In genomic region chr21:46199436-46200373, GRCh38 we compare ENCODE assay signal across 18 cellular contexts. TPM values are rescaled to one million over a fixed set of nuclear protein-coding genes. Genes with fewer than 3 reads are reported as not detected.
DNase-seq lines count a peak whose midpoint lies in the region; ATAC-seq and TF ChIP-seq lines count a peak whose summit lies in the region.
"Had no signal": no experiment of that assay in that cellular context is flagged by ENCODE, and none has a peak within 500 bp of the region (broad histone marks: within the 10 kb centered on the region; RNA-seq: fewer than 3 reads in every experiment).

No MANE protein-coding gene starts in this region.

- H3K9me3 ChIP-seq in OCI-LY7 (ENCODE audit: low read length): no peaks in the 10 kb centered on the region
- no peaks in the 10 kb centered on the region for H3K9me3 ChIP-seq in mesenchymal stem cell (ENCODE audit: control insufficient read depth, low read length)

- H3K4me2 ChIP-seq in OCI-LY7 (ENCODE audit: low read length) (no peak overlapping the region), mesenchymal stem cell (ENCODE audit: low read length, poor library complexity, severe bottlenecking) (no peak overlapping the region)
- H3K4me2 ChIP-seq: BLaER1 had no signal

- H3K79me1 ChIP-seq in mesenchymal stem cell (replicated peaks; ENCODE audit: low read length, poor library complexity, severe bottlenecking): peaks cover 12% of the 10 kb centered on the region

- H4K20me1 ChIP-seq in OCI-LY7 (ENCODE audit: insufficient read depth, low read length): no peaks in the 10 kb centered on the region
- H4K20me1 ChIP-seq: BLaER1 had no signal

- peak overlapping the region in 1 of 2 experiments; percentile 4 for H3K18ac ChIP-seq in mesenchymal stem cell (ENCODE audit: low read depth in 1 of 2, low read length in 2 of 2)

- no peak overlapping the region for H3K23ac ChIP-seq in mesenchymal stem cell (ENCODE audit: low read length in 2 of 2)

- peaks cover 15% of the 10 kb centered on the region for H3K4me1 Mint-ChIP-seq in glutamatergic neuron (ENCODE audit: low read depth, unreplicated experiment)
- H3K4me1 Mint-ChIP-seq: CD4-positive, alpha-beta memory T cell had no signal

- H3K27me3 Mint-ChIP-seq in glutamatergic neuron (ENCODE audit: unreplicated experiment): peaks cover 8% of the 10 kb centered on the region
- H3K27me3 Mint-ChIP-seq: CD4-positive, alpha-beta memory T cell had no signal

- H3K4ac ChIP-seq in mesenchymal stem cell (ENCODE audit: low read depth in 1 of 2, low read length in 2 of 2): no peak overlapping the region

- CTCF ChIA-PET in OCI-LY7 (lab: Charles Lee; ENCODE audit: unreplicated experiment): no interaction called here

- H4K91ac ChIP-seq in mesenchymal stem cell (ENCODE audit: low read length): no peak overlapping the region

- DNase-seq in ELR (ENCODE audit: low read depth): peak; percentile 31
- no peak for DNase-seq in OCI-LY7 (ENCODE audit: low spot score)
- no peak for DNase-seq in glutamatergic neuron
- DNase-seq in mesenchymal stem cell: peak; percentile 55
- DNase-seq in NCI-H82 (lab: John Stamatoyannopoulos, UW): no peak
- no peak for DNase-seq in NCI-H2171 (lab: John Stamatoyannopoulos, UW)
- DNase-seq: CD4-positive, alpha-beta memory T cell; DMS153; GF-D8; GOT3; KBM-7; NCI-H1105; NCI-H2081; NCI-H510A; NCI-H748 treated with DMSO at 0.1 percent for 48 hours; RPMI8226 had no signal

- no peak for TF ChIP-seq CTCF in OCI-LY7 (conservative IDR thresholded peaks at IDR 0.05; ENCODE audit: low read length)
- no peak for TF ChIP-seq CTCF in glutamatergic neuron (IDR thresholded peaks at IDR 0.05; ENCODE audit: partially characterized antibody, unreplicated experiment)

- H3K4me3 ChIP-seq in OCI-LY7 (ENCODE audit: low read depth, low read length, poor library complexity, severe bottlenecking) (no peak overlapping the region), mesenchymal stem cell (ENCODE audit: insufficient read depth in 1 of 2, low read depth in 1 of 2, low read length in 2 of 2) (no peak overlapping the region)
- H3K4me3 ChIP-seq: BLaER1 had no signal

- H2AFZ ChIP-seq in OCI-LY7 (ENCODE audit: low read length): no peak overlapping the region
- H2AFZ ChIP-seq in mesenchymal stem cell (ENCODE audit: low read depth, low read length): no peak overlapping the region

- no peak overlapping the region for H3K4me3 Mint-ChIP-seq in glutamatergic neuron (ENCODE audit: unreplicated experiment)
- H3K4me3 Mint-ChIP-seq: CD4-positive, alpha-beta memory T cell had no signal

- H3K14ac ChIP-seq in mesenchymal stem cell (ENCODE audit: low read length in 2 of 2): no peak overlapping the region

- no peak overlapping the region for H2BK15ac ChIP-seq in mesenchymal stem cell (ENCODE audit: low read depth, poor library complexity, severe bottlenecking)

- H3K9me3 Mint-ChIP-seq in glutamatergic neuron (ENCODE audit: unreplicated experiment): peaks cover 7% of the 10 kb centered on the region

- WGBS in mesenchymal stem cell: 60% methylated on average over 7 of the region's 13 CpGs

- H3K9ac ChIP-seq in mesenchymal stem cell (ENCODE audit: low read length): no peak overlapping the region
- H3K9ac ChIP-seq: BLaER1 had no signal

- H3K36me3 Mint-ChIP-seq in glutamatergic neuron (ENCODE audit: unreplicated experiment): peaks cover 22% of the 10 kb centered on the region

- intact Hi-C loops in OCI-LY7 (cut with micrococcal nuclease; ENCODE audit: unreplicated experiment): no loop called here

- no peak overlapping the region for H4K8ac ChIP-seq in mesenchymal stem cell (ENCODE audit: low read length)

- TSS peak; percentile 27 for BruUV-seq in OCI-LY7 (replicated peaks; lab: Mats Ljungman, UMichigan)

- no peak overlapping the region for H2BK12ac ChIP-seq in mesenchymal stem cell (ENCODE audit: low read length in 2 of 2)

- no peak overlapping the region for H3K27ac ChIP-seq in OCI-LY7 (ENCODE audit: low read depth, low read length, poor library complexity, severe bottlenecking)
- no peak overlapping the region for H3K27ac ChIP-seq in mesenchymal stem cell (ENCODE audit: low read length, poor library complexity, severe bottlenecking)
- H3K27ac ChIP-seq: BLaER1 had no signal

- H3K36me3 ChIP-seq in OCI-LY7 (ENCODE audit: insufficient read depth, low read length) (peaks cover 58% of the 10 kb centered on the region), mesenchymal stem cell (ENCODE audit: control insufficient read depth in 1 of 2, insufficient read depth in 2 of 2, low read depth in 1 of 2, low read length in 2 of 2) (peaks cover 47 to 92% of the 10 kb centered on the region in 2 experiments)

- peak overlapping the region; percentile 15 for H3K27ac Mint-ChIP-seq in glutamatergic neuron (ENCODE audit: unreplicated experiment)

- no peaks in the 10 kb centered on the region for H3K4me1 ChIP-seq in OCI-LY7 (ENCODE audit: insufficient read depth, low read length, poor library complexity, severe bottlenecking)
- no peaks in the 10 kb centered on the region for H3K4me1 ChIP-seq in mesenchymal stem cell (ENCODE audit: control insufficient read depth, insufficient read depth, low read depth, low read length)

- H3K79me2 ChIP-seq in OCI-LY7 (ENCODE audit: insufficient read depth, low read depth, low read length): no peaks in the 10 kb centered on the region

- no peaks in the 10 kb centered on the region for H3K27me3 ChIP-seq in mesenchymal stem cell (ENCODE audit: control insufficient read depth in 1 of 2, insufficient read depth in 1 of 2, low read length in 2 of 2)
- H3K27me3 ChIP-seq: BLaER1 had no signal

- no peak overlapping the region for H2AK5ac ChIP-seq in mesenchymal stem cell (ENCODE audit: low read length, severe bottlenecking)

- no peak overlapping the region for H2BK5ac ChIP-seq in mesenchymal stem cell (ENCODE audit: low read depth, low read length, poor library complexity, severe bottlenecking)

- POLR2A ChIA-PET in OCI-LY7 (lab: Charles Lee): interaction anchor here (0.6 to 0.7 kb wide), 2 partner anchors 14 to 255 kb away, joined by 3 to 6 read pairs; no protein-coding TSS in a partner anchor

- ATAC-seq in GM18502 (IDR thresholded peaks at IDR 0.05; ENCODE audit: poor library complexity, unreplicated experiment): no peak

- H2BK120ac ChIP-seq in mesenchymal stem cell (ENCODE audit: low read depth, low read length): no peak overlapping the region

- no peaks in the 10 kb centered on the region for H3K9me2 ChIP-seq in OCI-LY7 (ENCODE audit: insufficient read depth, low read length)

RNA-seq across cellular contexts. Expression of gene SPATC1L, which starts 15.4 kb away (rescaled TPM):
- total RNA-seq in OCI-LY7 (2014; rRNA removed; shearing (Covaris generic)): 2.0 and 4.7 TPM in 2 replicates
- total RNA-seq in OCI-LY7 (2022) (8.3 and 10.4 TPM in 2 replicates), glutamatergic neuron (ENCODE audit: unreplicated experiment) (58.7 TPM)
- polyA plus RNA-seq in mesenchymal stem cell (2013, experiment 1 of 2): 39.1 TPM
- 40.8 TPM for polyA plus RNA-seq in mesenchymal stem cell (2013, experiment 2 of 2)

RNA-seq across cellular contexts. Expression of gene LSS, which starts 28.9 kb away (rescaled TPM):
- total RNA-seq in OCI-LY7 (2014; rRNA removed; shearing (Covaris generic)): 33.9 and 45.4 TPM in 2 replicates
- total RNA-seq in OCI-LY7 (2022): 97.5 and 137 TPM in 2 replicates
- total RNA-seq in glutamatergic neuron (ENCODE audit: unreplicated experiment): 390 TPM
- 120 TPM for polyA plus RNA-seq in mesenchymal stem cell (2013, experiment 1 of 2)
- 119 TPM for polyA plus RNA-seq in mesenchymal stem cell (2013, experiment 2 of 2)

RNA-seq across cellular contexts. Expression of gene FTCD, which starts 44.3 kb away (rescaled TPM):
- total RNA-seq in OCI-LY7 (2014; rRNA removed; shearing (Covaris generic)): 0.06 and 0.21 TPM in 2 replicates
- total RNA-seq in OCI-LY7 (2022): 0.41 and 1.1 TPM in 2 replicates
- 13.4 TPM for total RNA-seq in glutamatergic neuron (ENCODE audit: unreplicated experiment)
- polyA plus RNA-seq in mesenchymal stem cell (2013, experiment 1 of 2): 1.5 TPM
- 1.8 TPM for polyA plus RNA-seq in mesenchymal stem cell (2013, experiment 2 of 2)
- polyA plus RNA-seq: CD4-positive, alpha-beta memory T cell had no signal

Comparison
In these comparisons a context has a peak if more than half of its experiments do, and no peak if none do; other contexts are left out.
1. DNase-seq: peak in ELR (single experiment) and mesenchymal stem cell (single experiment); none in OCI-LY7 (single experiment), glutamatergic neuron (single experiment), NCI-H82 (single experiment) and NCI-H2171 (single experiment).